11 cellular contexts compared by ENCODE assay signal in genomic region chr10:73866621-73867020, GRCh38. TPM values are rescaled to one million over a fixed set of nuclear protein-coding genes. Genes with fewer than 3 reads are reported as not detected.
DNase-seq lines count a peak whose midpoint lies in the region; ATAC-seq, FAIRE-seq and TF ChIP-seq lines count a peak whose summit lies in the region.
"Had no signal": no experiment of that assay in that cellular context is flagged by ENCODE, and none has a peak within 500 bp of the region (broad histone marks: within the 10 kb centered on the region; RNA-seq: fewer than 3 reads in every experiment).

No MANE protein-coding gene starts in this region.

- intact Hi-C loops in activated CD4-positive, alpha-beta memory T cell treated with anti-CD3 and anti-CD28 coated beads for 36 hours (cut with micrococcal nuclease) = no loop called here

- peak overlapping the region; percentile 89 to 94 for H3K4me3 Mint-ChIP-seq in activated T-cell treated with anti-CD3 and anti-CD28 coated beads, Interleukin-2, amount 50 U/mL, for 72 hours
- peak overlapping the region; percentile 17 for H3K4me3 Mint-ChIP-seq in activated CD4-positive, alpha-beta memory T cell treated with anti-CD3 and anti-CD28 coated beads for 36 hours
- peak overlapping the region; percentile 75 to 86 (median 82) for H3K4me3 Mint-ChIP-seq in immature natural killer cell
- H3K4me3 Mint-ChIP-seq: HFFc6 had no signal

- peaks cover 57 to 99% of the 10 kb centered on the region in 2 donors for H3K4me1 ChIP-seq in thoracic aorta (ENCODE audit: control insufficient read depth in 1 of 2, low read depth in 2 of 2)

- peaks cover 23% of the 10 kb centered on the region for H3K36me3 ChIP-seq in thoracic aorta

- H3K9me3 Mint-ChIP-seq in activated T-cell treated with anti-CD3 and anti-CD28 coated beads, Interleukin-2, amount 50 U/mL, for 72 hours = no peaks in the 10 kb centered on the region
- H3K9me3 Mint-ChIP-seq in activated CD4-positive, alpha-beta memory T cell treated with anti-CD3 and anti-CD28 coated beads for 36 hours = no peaks in the 10 kb centered on the region
- no peaks in the 10 kb centered on the region for H3K9me3 Mint-ChIP-seq in immature natural killer cell
- H3K9me3 Mint-ChIP-seq: HFFc6 had no signal

- H3K36me3 Mint-ChIP-seq in activated T-cell treated with anti-CD3 and anti-CD28 coated beads, Interleukin-2, amount 50 U/mL, for 72 hours (ENCODE audit: insufficient read depth in 2 of 2) = peaks cover 0 to 6% of the 10 kb centered on the region in 2 donors
- peaks cover 5% of the 10 kb centered on the region for H3K36me3 Mint-ChIP-seq in activated CD4-positive, alpha-beta memory T cell treated with anti-CD3 and anti-CD28 coated beads for 36 hours
- H3K36me3 Mint-ChIP-seq in immature natural killer cell = peaks cover 3 to 17% (median 5%) of the 10 kb centered on the region in 3 donors

- no peaks in the 10 kb centered on the region for H3K9me3 ChIP-seq in thoracic aorta

- H3K27me3 Mint-ChIP-seq in activated T-cell treated with anti-CD3 and anti-CD28 coated beads, Interleukin-2, amount 50 U/mL, for 72 hours (ENCODE audit: low read depth) = no peaks in the 10 kb centered on the region
- H3K27me3 Mint-ChIP-seq in activated CD4-positive, alpha-beta memory T cell treated with anti-CD3 and anti-CD28 coated beads for 36 hours = no peaks in the 10 kb centered on the region
- H3K27me3 Mint-ChIP-seq in immature natural killer cell (ENCODE audit: low read depth in 3 of 3) = peaks cover 0 to 1% (median 0%) of the 10 kb centered on the region in 3 donors

- no peak for DNase-seq in activated T-cell treated with anti-CD3 and anti-CD28 coated beads, Interleukin-2, amount 50 U/mL, for 72 hours
- DNase-seq in activated T-cell treated with anti-CD3 and anti-CD28 coated beads, Interleukin-2, amount 50 U/mL, for 1 hour = no peak
- no peak for DNase-seq in activated CD4-positive, alpha-beta memory T cell treated with anti-CD3 and anti-CD28 coated beads for 36 hours
- DNase-seq in immature natural killer cell (no peak), thoracic aorta (ENCODE audit: low spot score) (no peak), amniotic stem cell (lab: John Stamatoyannopoulos, UW) (no peak), medulla oblongata (ENCODE audit: extremely low spot score) (no peak), GM19239 (ENCODE audit: insufficient read length, low spot score) (no peak)
- DNase-seq: HFFc6, NCI-H1417 had no signal

- TF ChIP-seq CTCF in thoracic aorta (IDR thresholded peaks at IDR 0.05) = no peak

- peak overlapping the region; percentile 83 to 90 for H3K27ac ChIP-seq in thoracic aorta

- H3K27me3 ChIP-seq in thoracic aorta (replicated peaks; ENCODE audit: insufficient read depth) = no peaks in the 10 kb centered on the region

- POLR2A ChIA-PET in activated CD4-positive, alpha-beta memory T cell treated with anti-CD3 and anti-CD28 coated beads for 36 hours (lab: Charles Lee) = no interaction called here

- no peak overlapping the region for H3K4me3 ChIP-seq in thoracic aorta

- ATAC-seq in activated T-cell treated with anti-CD3 and anti-CD28 coated beads, Interleukin-2, amount 50 U/mL, for 72 hours (replicated peaks in 1 of 2) = no peak
- ATAC-seq in thoracic aorta (ENCODE audit: insufficient number of reproducible peaks, low FRiP score, low read depth) = no peak

- H3K27ac Mint-ChIP-seq in activated T-cell treated with anti-CD3 and anti-CD28 coated beads, Interleukin-2, amount 50 U/mL, for 72 hours = peak overlapping the region; percentile 95
- peak overlapping the region; percentile 99 for H3K27ac Mint-ChIP-seq in activated CD4-positive, alpha-beta memory T cell treated with anti-CD3 and anti-CD28 coated beads for 36 hours
- peak overlapping the region; percentile 69 to 98 (median 96) for H3K27ac Mint-ChIP-seq in immature natural killer cell
- H3K27ac Mint-ChIP-seq: HFFc6 had no signal

- peaks cover 58% of the 10 kb centered on the region for H3K4me1 Mint-ChIP-seq in activated T-cell treated with anti-CD3 and anti-CD28 coated beads, Interleukin-2, amount 50 U/mL, for 72 hours (ENCODE audit: low read depth)
- peaks cover 68% of the 10 kb centered on the region for H3K4me1 Mint-ChIP-seq in activated CD4-positive, alpha-beta memory T cell treated with anti-CD3 and anti-CD28 coated beads for 36 hours (ENCODE audit: low read depth)
- H3K4me1 Mint-ChIP-seq in immature natural killer cell = peaks cover 63 to 73% of the 10 kb centered on the region in 2 donors

- CTCF ChIA-PET in activated CD4-positive, alpha-beta memory T cell treated with anti-CD3 and anti-CD28 coated beads for 36 hours (lab: Charles Lee) = interaction anchor here (0.8 to 3.7 kb wide), 6 partner anchors 9 to 74 kb away, joined by 3 to 18 read pairs (median 4); no protein-coding TSS in a partner anchor

- no peak for FAIRE-seq in GM19239 (lab: Jason Lieb, UNC)
- FAIRE-seq: endometrium had no signal

RNA-seq across cellular contexts. Expression of gene CAMK2G, which starts 7.7 kb away (rescaled TPM):
- 10 to 100 TPM; 25.0 to 30.3 TPM for total RNA-seq in activated T-cell treated with anti-CD3 and anti-CD28 coated beads, Interleukin-2, amount 50 U/mL, for 72 hours
- total RNA-seq in activated CD4-positive, alpha-beta memory T cell treated with anti-CD3 and anti-CD28 coated beads for 36 hours = 10 to 100 TPM; 20.8 to 21.5 TPM
- 1 to 10 TPM; 4.8 to 5.8 (median 5.0) TPM for polyA plus RNA-seq in immature natural killer cell
- 100 to 1,000 TPM in 1 of 2 donors, 10 to 100 TPM in 1; 78.8 to 149 TPM for total RNA-seq in thoracic aorta

RNA-seq across cellular contexts. Expression of gene PLAU, which starts 44.3 kb away (rescaled TPM):
- under 1 TPM; 0.43 to 0.44 TPM for total RNA-seq in activated T-cell treated with anti-CD3 and anti-CD28 coated beads, Interleukin-2, amount 50 U/mL, for 72 hours
- under 1 TPM; 0.45 to 0.73 TPM for total RNA-seq in activated CD4-positive, alpha-beta memory T cell treated with anti-CD3 and anti-CD28 coated beads for 36 hours
- polyA plus RNA-seq in immature natural killer cell = under 1 TPM in 1 of 3 donors, not detected in 2; 0.08 TPM
- total RNA-seq in thoracic aorta = 100 to 1,000 TPM in 1 of 2 donors, 1 to 10 TPM in 1; 8.1 to 100 TPM

RNA-seq across cellular contexts. Expression of gene NDST2, which starts 55.2 kb away (rescaled TPM):
- total RNA-seq in activated T-cell treated with anti-CD3 and anti-CD28 coated beads, Interleukin-2, amount 50 U/mL, for 72 hours = 100 to 1,000 TPM; 120 to 127 TPM
- total RNA-seq in activated CD4-positive, alpha-beta memory T cell treated with anti-CD3 and anti-CD28 coated beads for 36 hours = 10 to 100 TPM; 57.5 to 62.1 TPM
- polyA plus RNA-seq in immature natural killer cell = 10 to 100 TPM; 10.6 to 29.9 (median 10.7) TPM
- total RNA-seq in thoracic aorta = 10 to 100 TPM; 55.0 to 78.2 TPM

Comparison
In these comparisons a context has a peak if more than half of its experiments do, and no peak if none do; other contexts are left out.
1. H3K4me3 Mint-ChIP-seq: peak in every context shown above with its lines; median percentile 92 in activated T-cell treated with anti-CD3 and anti-CD28 coated beads, Interleukin-2, amount 50 U/mL, for 72 hours; 82 in immature natural killer cell; 17 in activated CD4-positive, alpha-beta memory T cell treated with anti-CD3 and anti-CD28 coated beads for 36 hours.
2. RNA of gene PLAU, which starts 44.3 kb away (total RNA-seq): 8.1 to 100 TPM in thoracic aorta; 0.45 to 0.73 TPM in activated CD4-positive, alpha-beta memory T cell treated with anti-CD3 and anti-CD28 coated beads for 36 hours and 0.43 to 0.44 TPM in activated T-cell treated with anti-CD3 and anti-CD28 coated beads, Interleukin-2, amount 50 U/mL, for 72 hours; every median in the first group is over 4 times any median in the second.
3. Peak in every context shown above with its lines, with median percentiles within 50 percentile points of each other: H3K27ac Mint-ChIP-seq.